ENCODE assay signal across 23 cellular contexts in genomic region chr5:135348920-135349319, GRCh38.
"Had no signal": no experiment of that assay in that cellular context is flagged by ENCODE, and none has a peak within 500 bp of the region (broad histone marks: within the 10 kb centered on the region; RNA-seq: fewer than 3 reads in every experiment).

No MANE protein-coding gene starts in this region.

- H3K27ac Mint-ChIP-seq: activated CD4-positive, alpha-beta T cell treated with anti-CD3 and anti-CD28 coated beads, Interleukin-2, amount 10 ng/mL, durations not matched to agents 24 days and 14 days; activated CD8-positive, alpha-beta T cell treated with anti-CD3 and anti-CD28 coated beads for 36 hours; activated naive CD4-positive, alpha-beta T cell treated with anti-CD3 and anti-CD28 coated beads for 36 hours; activated naive CD8-positive, alpha-beta T cell treated with anti-CD3 and anti-CD28 coated beads, Interleukin-2, amount 50 U/mL, for 24 hours; activated T-helper 2 cell treated with anti-CD3 and anti-CD28 coated beads, Interferon-gamma antibody, Interleukin-2, Interleukin-4, amounts not matched to agents 10 μg/mL and 5 μg/mL and 100 μg/mL, durations not matched to agents 14 hours and 24 hours and 36 hours; endodermal cell; neural progenitor cell; stimulated activated naive CD8-positive, alpha-beta T cell treated with anti-CD3 and anti-CD28 coated beads, Interleukin-15, Interleukin-2, amounts not matched to agents 100 ng/mL and 50 ng/mL, for 24 hours had no signal

- H3K36me3 ChIP-seq: neural progenitor cell had no signal

- H3K4me1 Mint-ChIP-seq: activated CD4-positive, alpha-beta T cell treated with anti-CD3 and anti-CD28 coated beads, Interleukin-2, amount 10 ng/mL, durations not matched to agents 24 days and 14 days; neural progenitor cell had no signal

- ATAC-seq: activated CD8-positive, alpha-beta T cell treated with anti-CD3 and anti-CD28 coated beads for 36 hours; activated naive CD8-positive, alpha-beta T cell treated with anti-CD3 and anti-CD28 coated beads, Interleukin-2, amount 50 U/mL, for 24 hours; left ventricle myocardium superior; naive thymus-derived CD4-positive, alpha-beta T cell had no signal

- H3K9ac ChIP-seq: neural progenitor cell, parathyroid adenoma had no signal

- H3K9me3 ChIP-seq: sigmoid colon, suprapubic skin, transverse colon, vagina had no signal

- H3K27ac ChIP-seq: brain microvascular endothelial cell, epithelial cell of prostate, neural progenitor cell, parathyroid adenoma, sigmoid colon, suprapubic skin, vagina had no signal

- H3K4me3 Mint-ChIP-seq: activated CD4-positive, alpha-beta T cell treated with anti-CD3 and anti-CD28 coated beads, Interleukin-2, amount 10 ng/mL, durations not matched to agents 24 days and 14 days; activated CD8-positive, alpha-beta T cell treated with anti-CD3 and anti-CD28 coated beads for 36 hours; activated naive CD4-positive, alpha-beta T cell treated with anti-CD3 and anti-CD28 coated beads for 36 hours; activated naive CD8-positive, alpha-beta T cell treated with anti-CD3 and anti-CD28 coated beads, Interleukin-2, amount 50 U/mL, for 24 hours; endodermal cell; naive thymus-derived CD4-positive, alpha-beta T cell; neural progenitor cell; stimulated activated naive CD8-positive, alpha-beta T cell treated with anti-CD3 and anti-CD28 coated beads, Interleukin-15, Interleukin-2, amounts not matched to agents 100 ng/mL and 50 ng/mL, for 24 hours had no signal

- H3K9me3 Mint-ChIP-seq: activated CD4-positive, alpha-beta T cell treated with anti-CD3 and anti-CD28 coated beads, Interleukin-2, amount 10 ng/mL, durations not matched to agents 24 days and 14 days; activated CD8-positive, alpha-beta T cell treated with anti-CD3 and anti-CD28 coated beads for 36 hours; activated naive CD4-positive, alpha-beta T cell treated with anti-CD3 and anti-CD28 coated beads for 36 hours; activated naive CD8-positive, alpha-beta T cell treated with anti-CD3 and anti-CD28 coated beads, Interleukin-2, amount 50 U/mL, for 24 hours; activated T-helper 2 cell treated with anti-CD3 and anti-CD28 coated beads, Interferon-gamma antibody, Interleukin-2, Interleukin-4, amounts not matched to agents 10 μg/mL and 5 μg/mL and 100 μg/mL, durations not matched to agents 14 hours and 24 hours and 36 hours; endodermal cell; neural progenitor cell; stimulated activated naive CD8-positive, alpha-beta T cell treated with anti-CD3 and anti-CD28 coated beads, Interleukin-15, Interleukin-2, amounts not matched to agents 100 ng/mL and 50 ng/mL, for 24 hours had no signal

- H3K27me3 Mint-ChIP-seq: activated CD4-positive, alpha-beta T cell treated with anti-CD3 and anti-CD28 coated beads, Interleukin-2, amount 10 ng/mL, durations not matched to agents 24 days and 14 days; activated CD8-positive, alpha-beta T cell treated with anti-CD3 and anti-CD28 coated beads for 36 hours; activated naive CD8-positive, alpha-beta T cell treated with anti-CD3 and anti-CD28 coated beads, Interleukin-2, amount 50 U/mL, for 24 hours; naive thymus-derived CD4-positive, alpha-beta T cell; stimulated activated naive CD8-positive, alpha-beta T cell treated with anti-CD3 and anti-CD28 coated beads, Interleukin-15, Interleukin-2, amounts not matched to agents 100 ng/mL and 50 ng/mL, for 24 hours had no signal

- H3K4me3 ChIP-seq: neural progenitor cell, sigmoid colon, suprapubic skin, transverse colon, vagina had no signal

- H3K27me3 ChIP-seq: brain microvascular endothelial cell, neural progenitor cell, sigmoid colon, suprapubic skin, transverse colon, vagina had no signal

- H3K4me1 ChIP-seq: neural progenitor cell, parathyroid adenoma had no signal

- H3K4me2 ChIP-seq: neural progenitor cell had no signal

- DNase-seq: activated CD4-positive, alpha-beta T cell treated with anti-CD3 and anti-CD28 coated beads, Interleukin-2, amount 10 ng/mL, durations not matched to agents 24 days and 14 days; activated CD8-positive, alpha-beta T cell treated with anti-CD3 and anti-CD28 coated beads for 36 hours; activated naive CD4-positive, alpha-beta T cell treated with anti-CD3 and anti-CD28 coated beads for 36 hours; activated naive CD8-positive, alpha-beta T cell treated with anti-CD3 and anti-CD28 coated beads, Interleukin-2, amount 50 U/mL, for 24 hours; activated T-cell treated with anti-CD3 and anti-CD28 coated beads, Interleukin-2, amount 50 U/mL, for 1 hour; brain microvascular endothelial cell; central memory CD4-positive, alpha-beta T cell; endodermal cell; left ventricle myocardium superior; mesendoderm; naive thymus-derived CD4-positive, alpha-beta T cell; sigmoid colon; stimulated activated CD4-positive, alpha-beta T cell treated with anti-CD3 and anti-CD28 coated beads, Interleukin-2, amount 100 ng/mL, for 24 hours; T-helper 1 cell; T1000; transverse colon had no signal

- H2AFZ ChIP-seq: neural progenitor cell, parathyroid adenoma had no signal
